In the genomic region with DNA sequence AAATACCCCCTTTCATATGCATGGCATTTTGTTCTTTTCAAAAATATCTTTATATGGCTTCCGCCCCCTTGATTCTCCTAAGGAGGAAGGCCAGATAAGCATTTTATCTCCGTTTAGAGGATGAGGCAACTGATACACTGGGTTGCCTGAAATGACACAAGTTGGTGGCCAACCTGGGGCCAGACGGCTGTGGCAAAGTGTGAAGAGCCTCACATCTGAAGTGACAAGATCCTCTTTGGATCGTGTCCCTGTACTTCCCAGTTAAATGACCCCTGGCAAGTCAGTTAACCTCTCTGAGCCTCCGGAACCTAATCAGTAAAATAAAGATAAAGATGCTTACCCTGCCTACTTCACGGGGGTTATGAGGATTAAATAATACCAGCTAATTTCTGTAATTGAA, we compare ENCODE assay signal across 26 cellular contexts. TPM values are rescaled to one million over a fixed set of nuclear protein-coding genes. Genes with fewer than 3 reads are reported as not detected.
"Had no signal": no experiment of that assay in that cellular context is flagged by ENCODE, and none has a peak within 500 bp of the region (broad histone marks: within the 10 kb centered on the region; RNA-seq: fewer than 3 reads in every experiment).

No MANE protein-coding gene starts in this region.

- H3K27ac ChIP-seq: gastrocnemius medialis, neural progenitor cell, parathyroid adenoma, spleen, thoracic aorta had no signal

- H3K4me1 Mint-ChIP-seq: T-cell had no signal

- H3K9me3 Mint-ChIP-seq: activated naive CD4-positive, alpha-beta T cell treated with anti-CD3 and anti-CD28 coated beads, Interleukin-2, amount 50 U/mL, for 72 hours; activated T-cell treated with anti-CD3 and anti-CD28 coated beads, Interleukin-2, amount 50 U/mL, for 72 hours; stimulated activated naive CD8-positive, alpha-beta T cell treated with anti-CD3 and anti-CD28 coated beads, Interleukin-15, Interleukin-2, amounts not matched to agents 100 ng/mL and 50 ng/mL, for 24 hours; T-cell; T-helper 2 cell treated with Interferon-gamma antibody and Interleukin-4, amounts not matched to agents 5 μg/mL and 100 μg/mL, for 36 hours; type B pancreatic cell had no signal

- H3K27ac Mint-ChIP-seq: activated naive CD4-positive, alpha-beta T cell treated with anti-CD3 and anti-CD28 coated beads, Interleukin-2, amount 50 U/mL, for 72 hours; activated T-cell treated with anti-CD3 and anti-CD28 coated beads, Interleukin-2, amount 50 U/mL, for 72 hours; naive thymus-derived CD4-positive, alpha-beta T cell; neural progenitor cell; stimulated activated naive CD8-positive, alpha-beta T cell treated with anti-CD3 and anti-CD28 coated beads, Interleukin-15, Interleukin-2, amounts not matched to agents 100 ng/mL and 50 ng/mL, for 24 hours; T-cell; T-helper 2 cell treated with Interferon-gamma antibody and Interleukin-4, amounts not matched to agents 5 μg/mL and 100 μg/mL, for 36 hours; type B pancreatic cell had no signal

- DNase-seq: activated CD4-positive, alpha-beta T cell treated with anti-CD3 and anti-CD28 coated beads for 4 hours; activated CD4-positive, alpha-beta T cell treated with anti-CD3 and anti-CD28 coated beads, Interleukin-2, amount 50 U/mL, for 4 hours; activated naive CD4-positive, alpha-beta T cell; activated T-cell treated with anti-CD3 and anti-CD28 coated beads for 4 hours; activated T-cell treated with anti-CD3 and anti-CD28 coated beads, Interleukin-2, amount 50 U/mL, for 72 hours; dermis blood vessel endothelial cell; effector CD4-positive, alpha-beta T cell; gastrocnemius medialis; hippocampal formation; kidney; left colon; mammary epithelial cell; midbrain; naive thymus-derived CD4-positive, alpha-beta T cell; occipital lobe; right cardiac atrium; spleen; stimulated activated CD4-positive, alpha-beta T cell treated with anti-CD3 and anti-CD28 coated beads, Interleukin-2, amount 100 ng/mL, for 48 hours; T-cell had no signal

- H3K4me3 ChIP-seq: gastrocnemius medialis, neural progenitor cell, spleen, thoracic aorta had no signal

- H3K4me3 Mint-ChIP-seq: activated T-cell treated with anti-CD3 and anti-CD28 coated beads, Interleukin-2, amount 50 U/mL, for 72 hours; naive thymus-derived CD4-positive, alpha-beta T cell; neural progenitor cell; stimulated activated naive CD8-positive, alpha-beta T cell treated with anti-CD3 and anti-CD28 coated beads, Interleukin-15, Interleukin-2, amounts not matched to agents 100 ng/mL and 50 ng/mL, for 24 hours; T-cell; T-helper 2 cell treated with Interferon-gamma antibody and Interleukin-4, amounts not matched to agents 5 μg/mL and 100 μg/mL, for 36 hours; type B pancreatic cell had no signal

- H3K36me3 Mint-ChIP-seq: T-cell had no signal

- H3K27me3 ChIP-seq: gastrocnemius medialis, neural progenitor cell had no signal

- H3K9me3 ChIP-seq: gastrocnemius medialis, spleen, thoracic aorta had no signal

- ATAC-seq: activated naive CD4-positive, alpha-beta T cell treated with anti-CD3 and anti-CD28 coated beads, Interleukin-2, amount 50 U/mL, for 72 hours; activated T-cell treated with anti-CD3 and anti-CD28 coated beads, Interleukin-2, amount 50 U/mL, for 72 hours; gastrocnemius medialis; left colon; naive thymus-derived CD4-positive, alpha-beta T cell; right cardiac atrium; T-cell had no signal

- H3K36me3 ChIP-seq: gastrocnemius medialis, neural progenitor cell, spleen, thoracic aorta had no signal

RNA-seq across cellular contexts. Expression of gene SETBP1, which starts 4.6 kb away (rescaled TPM):
- polyA plus RNA-seq: naive thymus-derived CD4-positive, alpha-beta T cell had no signal
